In the genomic region with DNA sequence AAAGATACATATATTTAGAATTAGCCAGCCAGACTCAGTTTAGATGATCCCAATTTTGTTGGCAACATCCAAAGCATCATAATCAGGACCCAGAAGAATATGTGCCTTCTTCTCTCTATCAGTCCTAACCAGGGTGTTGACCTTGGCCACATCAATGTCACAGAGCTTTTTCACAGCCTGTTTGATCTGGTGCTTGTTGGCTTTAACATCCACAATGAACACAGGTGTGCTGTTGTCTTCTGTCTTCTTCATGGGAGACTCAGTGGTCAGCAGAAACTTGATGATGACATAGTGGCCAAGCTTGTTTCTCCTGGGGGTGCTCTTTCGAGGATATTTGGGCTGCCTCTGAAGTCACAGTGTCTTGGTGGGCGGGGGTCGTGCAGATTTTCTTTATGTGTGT, we compare ENCODE assay signal across 20 cellular contexts.
DNase-seq lines count a peak whose midpoint lies in the region; ATAC-seq, FAIRE-seq and TF ChIP-seq lines count a peak whose summit lies in the region.
"Had no signal": no experiment of that assay in that cellular context is flagged by ENCODE, and none has a peak within 500 bp of the region (broad histone marks: within the 10 kb centered on the region; RNA-seq: fewer than 3 reads in every experiment).

No MANE protein-coding gene starts in this region.

- in situ Hi-C loops in HepG2 (cut with HindIII; ENCODE audit: extremely low pct_ligation_motif_present, low pct_unique_long_range_greater_than_20kb) = no loop called here

- intact Hi-C loops in HepG2 (cut with micrococcal nuclease; ENCODE audit: unreplicated experiment) = loop anchor here (1.0 kb wide), 1 partner anchor 21 kb away; no protein-coding TSS in a partner anchor
- intact Hi-C loops in right lobe of liver (cut with DNase I) = no loop called here

- H2BK120ac ChIP-seq in trophoblast cell (ENCODE audit: insufficient read depth, low read length, poor library complexity) = no peak overlapping the region

- H3K79me2 ChIP-seq in HepG2 (ENCODE audit: insufficient read depth, low read length) = no peaks in the 10 kb centered on the region
- H3K79me2 ChIP-seq in trophoblast cell (ENCODE audit: control insufficient read depth, insufficient read depth, low read length, poor library complexity) = no peaks in the 10 kb centered on the region

- H2AK5ac ChIP-seq in trophoblast cell (ENCODE audit: low read length) = no peak overlapping the region

- DNase-seq in HepG2 (ENCODE audit: low spot score) = peak; percentile 69
- DNase-seq in right lobe of liver = no peak
- DNase-seq in SK-N-MC (ENCODE audit: low read depth, low spot score) = no peak
- no peak for DNase-seq in trophoblast cell
- no peak for DNase-seq in AG20443 (ENCODE audit: low spot score)
- DNase-seq in cerebellar nuclear complex (lab: John Stamatoyannopoulos, UW) = no peak
- DNase-seq: ACHN; C1 segment of cervical spinal cord; Calu3; CD4-positive, alpha-beta memory T cell; COR-L47; DMS53; DMS79 treated with DMSO at 0.1 percent for 48 hours; GF-D8; H9 had no signal

- TF ChIP-seq POLR2A in HepG2 (IDR thresholded peaks at IDR 0.05; ENCODE audit: insufficient read depth in 1 of 2, low read depth in 2 of 2, low read length in 2 of 2) (no peak), right lobe of liver (IDR thresholded peaks at IDR 0.05) (no peak)

- ATAC-seq in HepG2 (peak; percentile 60), right lobe of liver (no peak)
- ATAC-seq: HCT116 had no signal

- H3K79me1 ChIP-seq in trophoblast cell (ENCODE audit: low read length) = peaks cover 3% of the 10 kb centered on the region

- no peaks in the 10 kb centered on the region for H4K20me1 ChIP-seq in HepG2 (ENCODE audit: insufficient read depth, low read length)

- no peak overlapping the region for H4K8ac ChIP-seq in trophoblast cell (ENCODE audit: low read depth, low read length)

- H3K4me3 ChIP-seq in HepG2 (replicated peaks in 1 of 3; ENCODE audit: insufficient read depth in 1 of 3, low read depth in 2 of 3, low read length in 3 of 3) (no peak overlapping the region), right lobe of liver (no peak overlapping the region), SK-N-MC (no peak overlapping the region), trophoblast cell (ENCODE audit: low read depth, low read length) (no peak overlapping the region)

- H2AFZ ChIP-seq in HepG2 (ENCODE audit: low read length) (no peak overlapping the region), trophoblast cell (ENCODE audit: insufficient read depth, low read length, poor library complexity) (no peak overlapping the region)

- H4K12ac ChIP-seq in trophoblast cell (ENCODE audit: low read depth, low read length) = no peak overlapping the region

- H3K4me1 ChIP-seq in HepG2 (ENCODE audit: insufficient read depth, low read length) = peaks cover 70% of the 10 kb centered on the region
- H3K4me1 ChIP-seq in right lobe of liver = peaks cover 0 to 4% (median 0%) of the 10 kb centered on the region in 4 donors
- peaks cover 8 to 11% of the 10 kb centered on the region in 2 experiments for H3K4me1 ChIP-seq in trophoblast cell (ENCODE audit: control insufficient read depth in 1 of 2, insufficient read depth in 2 of 2, low read length in 2 of 2)

- TF ChIP-seq CTCF in HepG2 (CRISPR knock-in tag; IDR thresholded peaks at IDR 0.05) (no peak), right lobe of liver (IDR thresholded peaks at IDR 0.05) (no peak)

- CTCF ChIA-PET in HepG2 (lab: Yijun Ruan, JAX; ENCODE audit: low intra/inter-chr PET ratio, low total read pairs) = no interaction called here

- H3K23ac ChIP-seq in trophoblast cell (ENCODE audit: low read length) = no peak overlapping the region

- H3K18ac ChIP-seq in trophoblast cell (ENCODE audit: low read length) = no peak overlapping the region

- H3K4me2 ChIP-seq in HepG2 (ENCODE audit: low read depth, low read length) (no peak overlapping the region), trophoblast cell (ENCODE audit: low read length) (no peak overlapping the region)

- H3K9ac ChIP-seq in HepG2 (ENCODE audit: insufficient read depth, low read depth, low read length) = no peak overlapping the region
- H3K9ac ChIP-seq in SK-N-MC (ENCODE audit: insufficient read length) = no peak overlapping the region
- H3K9ac ChIP-seq in trophoblast cell (ENCODE audit: low read length) = no peak overlapping the region

- no peak overlapping the region for H2BK5ac ChIP-seq in trophoblast cell (ENCODE audit: low read depth, low read length, poor library complexity)

- FAIRE-seq in HepG2 (lab: Jason Lieb, UNC) = peak; percentile 8
- FAIRE-seq: A204.1, GM12891, GM18507 had no signal

- BruUV-seq in HepG2 (replicated peaks; lab: Mats Ljungman, UMichigan) = no TSS peak

- H2BK12ac ChIP-seq in trophoblast cell (ENCODE audit: low read length) = peak overlapping the region; percentile 9

- peak in 1 of 2 experiments; percentile 55; a peak in 1 of 4 replicates for TF ChIP-seq EP300 in HepG2 (IDR thresholded peaks at IDR 0.05; ENCODE audit: low read depth in 2 of 2, low read length in 2 of 2)
- no peak for TF ChIP-seq EP300 in HepG2 (CRISPR knock-in tag; IDR thresholded peaks at IDR 0.05; ENCODE audit: borderline replicate concordance)

- H3K27ac ChIP-seq in HepG2 (ENCODE audit: extremely low read length, insufficient read depth, low read length) = no peak overlapping the region
- H3K27ac ChIP-seq in right lobe of liver = no peak overlapping the region
- H3K27ac ChIP-seq in SK-N-MC = peak overlapping the region; percentile 69; the same call in 1 of the 2 replicates
- H3K27ac ChIP-seq in trophoblast cell (ENCODE audit: low read depth, low read length) = no peak overlapping the region
- H3K27ac ChIP-seq: 22Rv1 had no signal

- H3K14ac ChIP-seq in trophoblast cell (ENCODE audit: low read length) = no peak overlapping the region

- H3K9me3 ChIP-seq in HepG2 (ENCODE audit: low read length) = no peaks in the 10 kb centered on the region
- no peaks in the 10 kb centered on the region for H3K9me3 ChIP-seq in right lobe of liver
- H3K9me3 ChIP-seq in SK-N-MC (ENCODE audit: low read depth, low read length) = no peaks in the 10 kb centered on the region
- no peaks in the 10 kb centered on the region for H3K9me3 ChIP-seq in trophoblast cell (ENCODE audit: insufficient read depth, low read depth, low read length)

- WGBS in HepG2 (ENCODE audit: low lambda C conversion rate) = 63% methylated on average over 3 of the region's 3 CpGs
- 83% methylated on average over 1 of the region's 3 CpGs for WGBS in right lobe of liver (ENCODE audit: insufficient coverage, low coverage, low lambda C conversion rate, missing lambda C conversion rate)
- no CpG with 5 or more reads among the region's 3 CpGs for WGBS in trophoblast cell (ENCODE audit: extremely low coverage, insufficient coverage, insufficient read length)

- H3K36me3 ChIP-seq in HepG2 (replicated peaks in 1 of 2; ENCODE audit: control insufficient read depth in 1 of 2, insufficient read depth in 2 of 2, low read length in 2 of 2) (no peaks in the 10 kb centered on the region), right lobe of liver (no peaks in the 10 kb centered on the region), SK-N-MC (ENCODE audit: insufficient read depth, low read length) (no peaks in the 10 kb centered on the region), trophoblast cell (ENCODE audit: control insufficient read depth in 1 of 2, insufficient read depth in 2 of 2, low read length in 2 of 2) (no peaks in the 10 kb centered on the region)

- H4K91ac ChIP-seq in trophoblast cell (ENCODE audit: low read depth, low read length) = peak overlapping the region; percentile 47

- POLR2A ChIA-PET in HepG2 (lab: Yijun Ruan, JAX) = interaction anchor here (0.9 to 2.7 kb wide), 4 partner anchors 18 to 85 kb away, joined by 3 to 16 read pairs (median 5); partner anchors contain the start of genes MKKS and SLX4IP

- H3K27me3 ChIP-seq in HepG2 (ENCODE audit: control insufficient read depth in 1 of 2, insufficient read depth in 2 of 2, low read length in 2 of 2) (no peaks in the 10 kb centered on the region), right lobe of liver (no peaks in the 10 kb centered on the region), trophoblast cell (ENCODE audit: insufficient read depth, low read length) (no peaks in the 10 kb centered on the region)

- TF ChIP-seq RAD21 in HepG2 (CRISPR knock-in tag; IDR thresholded peaks at IDR 0.05) = no peak

- H3K4ac ChIP-seq in trophoblast cell (ENCODE audit: low read depth, low read length) = no peak overlapping the region

TF ChIP-seq in HepG2, 621 proteins besides CTCF, POLR2A, EP300 and RAD21 (continues in another document):
- TF ChIP-seq ZNF530 (CRISPR knock-in tag; IDR thresholded peaks at IDR 0.05; ENCODE audit: low read depth) (no peak), SOX13 (IDR thresholded peaks at IDR 0.05) (no peak), SOX13 (CRISPR knock-in tag; conservative IDR thresholded peaks at IDR 0.05 in 1 of 2, IDR thresholded peaks at IDR 0.05 in 1 of 2) (peak in 1 of 2 experiments; percentile 75; a peak in 2 of 4 replicates), ZFX (CRISPR knock-in tag; IDR thresholded peaks at IDR 0.05; ENCODE audit: low read depth) (peak; percentile 22; the same call in 1 of the 2 replicates), ZIK1 (CRISPR knock-in tag; IDR thresholded peaks at IDR 0.05; ENCODE audit: borderline replicate concordance, low read depth) (no peak), FOXO1 (CRISPR knock-in tag; IDR thresholded peaks at IDR 0.05) (0 out of 2 replicates have a peak, but pooled peaks have one; percentile 42), ZBTB37 (CRISPR knock-in tag; IDR thresholded peaks at IDR 0.05) (0 out of 2 replicates have a peak, but pooled peaks have one; percentile 16), SOX6 (IDR thresholded peaks at IDR 0.05) (no peak), SOX6 (CRISPR knock-in tag; IDR thresholded peaks at IDR 0.05) (peak; percentile 68), FOXA3 (CRISPR knock-in tag; IDR thresholded peaks at IDR 0.05) (0 out of 2 replicates have a peak, but pooled peaks have one; percentile 19)
